21 cellular contexts compared by ENCODE assay signal in the genomic region with DNA sequence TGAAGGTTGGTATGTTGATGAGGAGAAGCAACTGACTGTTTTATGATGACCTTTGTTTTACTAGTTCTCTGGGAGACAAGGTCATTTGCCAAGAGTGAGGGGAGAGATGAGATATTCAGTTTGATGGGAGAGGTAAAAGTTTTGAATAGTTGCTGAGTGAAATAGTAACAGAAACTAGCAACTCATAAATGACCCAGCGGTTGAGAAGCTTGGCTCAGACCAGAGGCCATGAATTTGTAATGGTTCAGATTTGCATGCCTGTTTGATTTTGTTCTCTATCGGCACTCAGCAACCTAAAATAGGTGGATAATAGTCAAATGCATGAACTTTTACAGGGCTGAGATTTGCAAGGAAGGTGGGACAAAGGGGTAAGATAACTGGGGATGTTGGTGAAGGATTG. TPM values are rescaled to one million over a fixed set of nuclear protein-coding genes. Genes with fewer than 3 reads are reported as not detected.
A peak's percentile ranks its signal among the peaks of the same experiment; 100 is the strongest.
DNase-seq lines count a peak whose midpoint lies in the region; ATAC-seq, FAIRE-seq and TF ChIP-seq lines count a peak whose summit lies in the region.
"Had no signal": no experiment of that assay in that cellular context is flagged by ENCODE, and none has a peak within 500 bp of the region (broad histone marks: within the 10 kb centered on the region; RNA-seq: fewer than 3 reads in every experiment).

No MANE protein-coding gene starts in this region.

- H3K27me3 ChIP-seq in GM12878 (replicated peaks in 1 of 2; ENCODE audit: control insufficient read depth in 2 of 2, insufficient read depth in 2 of 2, low read length in 1 of 2) (no peaks in the 10 kb centered on the region), trophoblast cell (ENCODE audit: insufficient read depth, low read length) (no peaks in the 10 kb centered on the region)
- H3K27me3 ChIP-seq: BLaER1 had no signal

- RAD21 ChIA-PET in GM12878 (lab: Charles Lee; ENCODE audit: unreplicated experiment) = interaction anchor here (0.6 to 1.0 kb wide), 2 partner anchors 13 to 743 kb away, joined by 4 to 5 read pairs; partner anchors contain the start of gene PPCS

- no peak overlapping the region for H4K8ac ChIP-seq in trophoblast cell (ENCODE audit: low read depth, low read length)

- in situ Hi-C loops in GM13977 (cut with MboI; ENCODE audit: low pct_unique_long_range_greater_than_20kb, low sequenced_read_pairs, unreplicated experiment) = no loop called here
- in situ Hi-C loops in GM12878 (cut with MboI) = no loop called here

- no peaks in the 10 kb centered on the region for H3K79me1 ChIP-seq in trophoblast cell (ENCODE audit: low read length)

- H4K91ac ChIP-seq in trophoblast cell (ENCODE audit: low read depth, low read length) = no peak overlapping the region

- TF ChIP-seq POLR2A in GM12878 (IDR thresholded peaks at IDR 0.05; ENCODE audit: low read depth, low read length) = no peak
- no peak for TF ChIP-seq POLR2A in lower leg skin (IDR thresholded peaks at IDR 0.05)

- H2BK12ac ChIP-seq in trophoblast cell (ENCODE audit: low read length) = no peak overlapping the region

- SMC1A ChIA-PET in GM12878 (lab: Charles Lee; ENCODE audit: uncharacterized antibody, unreplicated experiment) = no interaction called here

- TF ChIP-seq RAD21 in GM12878 (IDR thresholded peaks at IDR 0.05; ENCODE audit: insufficient read depth, low read depth, low read length) = no peak

- H3K4me2 ChIP-seq in GM12878 (ENCODE audit: control insufficient read depth, insufficient read depth) (peak overlapping the region; percentile 28), trophoblast cell (ENCODE audit: low read length) (no peak overlapping the region)
- H3K4me2 ChIP-seq: BLaER1, GM23338 had no signal

- H2AFZ ChIP-seq in GM12878 (ENCODE audit: control insufficient read depth, low read depth, low read length) (no peak overlapping the region), trophoblast cell (ENCODE audit: insufficient read depth, low read length, poor library complexity) (no peak overlapping the region)
- H2AFZ ChIP-seq: GM23338 had no signal

- DNase-seq in GM10266 (ENCODE audit: extremely low spot score) = peak; percentile 29
- peak; percentile 39 for DNase-seq in GM13977 (ENCODE audit: low spot score)
- DNase-seq in GM20000 (ENCODE audit: low spot score) = peak; percentile 32
- no peak for DNase-seq in GM12878 (ENCODE audit: low read depth, low spot score)
- no peak for DNase-seq in lower leg skin (ENCODE audit: low spot score in 2 of 2)
- no peak for DNase-seq in trophoblast cell
- no peak for DNase-seq in activated CD4-positive, alpha-beta T cell treated with anti-CD3 and anti-CD28 coated beads, Interleukin-2, amount 50 U/mL, for 48 hours
- DNase-seq: 8988T; AML-193; Caco-2; CD8-positive, alpha-beta memory T cell; DND-41; GDM1; H7; IMR-90; Kasumi-1; KBM-7 had no signal

- TF ChIP-seq CTCF in GM10266 (IDR thresholded peaks at IDR 0.05; ENCODE audit: control insufficient read depth, insufficient read depth, low read depth, missing control alignments) (no peak), GM13977 (IDR thresholded peaks at IDR 0.05; ENCODE audit: extremely low read depth, insufficient read depth, missing control alignments) (no peak), GM20000 (IDR thresholded peaks at IDR 0.05; ENCODE audit: extremely low read depth, missing control alignments) (no peak), GM12878 (IDR thresholded peaks at IDR 0.05 in 2 of 3, conservative IDR thresholded peaks at IDR 0.05 in 1 of 3; ENCODE audit: control insufficient read depth in 2 of 3, extremely low read depth in 1 of 3, insufficient read depth in 1 of 3, low read depth in 3 of 3, low read length in 3 of 3) (no peak), lower leg skin (IDR thresholded peaks at IDR 0.05) (no peak)

- H3K23ac ChIP-seq in trophoblast cell (ENCODE audit: low read length) = no peak overlapping the region

- no TSS peak for BruUV-seq in GM12878 (replicated peaks; lab: Mats Ljungman, UMichigan)

- WGBS in GM12878 (ENCODE audit: insufficient coverage, insufficient replicate concordance, low lambda C conversion rate, missing lambda C conversion rate) = 2% methylated on average over 2 of the region's 2 CpGs
- WGBS in lower leg skin, 2 donors = 94 to 98% methylated on average over 2 of the region's 2 CpGs
- WGBS in trophoblast cell (ENCODE audit: extremely low coverage, insufficient coverage, insufficient read length) = no CpG with 5 or more reads among the region's 2 CpGs

- H3K18ac ChIP-seq in trophoblast cell (ENCODE audit: low read length) = no peak overlapping the region

- no peak overlapping the region for H3K14ac ChIP-seq in trophoblast cell (ENCODE audit: low read length)

- H3K9ac ChIP-seq in GM12878 (ENCODE audit: control insufficient read depth, insufficient read depth, low read length) (no peak overlapping the region), trophoblast cell (ENCODE audit: low read length) (no peak overlapping the region)
- H3K9ac ChIP-seq: BLaER1 had no signal

- no peaks in the 10 kb centered on the region for H3K79me2 ChIP-seq in GM12878 (ENCODE audit: control insufficient read depth, insufficient read depth, low read length)
- no peaks in the 10 kb centered on the region for H3K79me2 ChIP-seq in trophoblast cell (ENCODE audit: control insufficient read depth, insufficient read depth, low read length, poor library complexity)

- H3K9me3 ChIP-seq in GM12878 (replicated peaks; ENCODE audit: control insufficient read depth, insufficient read depth, low read length) (no peaks in the 10 kb centered on the region), trophoblast cell (ENCODE audit: insufficient read depth, low read depth, low read length) (no peaks in the 10 kb centered on the region)
- H3K9me3 ChIP-seq: BLaER1, Caco-2 had no signal

- H4K20me1 ChIP-seq in GM12878 (ENCODE audit: control insufficient read depth, insufficient read depth) = no peaks in the 10 kb centered on the region
- H4K20me1 ChIP-seq: BLaER1 had no signal

- no peaks in the 10 kb centered on the region for H3K36me3 ChIP-seq in GM12878 (ENCODE audit: control insufficient read depth in 2 of 2, insufficient read depth in 2 of 2, low read length in 1 of 2)
- no peaks in the 10 kb centered on the region for H3K36me3 ChIP-seq in trophoblast cell (ENCODE audit: control insufficient read depth in 1 of 2, insufficient read depth in 2 of 2, low read length in 2 of 2)
- H3K36me3 ChIP-seq: BLaER1 had no signal

- no peak overlapping the region for H2AK5ac ChIP-seq in trophoblast cell (ENCODE audit: low read length)

- H2BK5ac ChIP-seq in trophoblast cell (ENCODE audit: low read depth, low read length, poor library complexity) = no peak overlapping the region

- CTCF ChIA-PET in GM12878 (lab: Yijun Ruan, JAX) = no interaction called here

- ATAC-seq in GM12878 (peak; percentile 73), HG02623 (IDR thresholded peaks at IDR 0.05; ENCODE audit: unreplicated experiment) (no peak)
- ATAC-seq: GM23338 had no signal

- TF ChIP-seq EP300 in GM12878 (IDR thresholded peaks at IDR 0.05; ENCODE audit: borderline replicate concordance in 1 of 2, control insufficient read depth in 1 of 2, low read depth in 2 of 2, low read length in 2 of 2) = no peak

- H2BK120ac ChIP-seq in trophoblast cell (ENCODE audit: insufficient read depth, low read length, poor library complexity) = no peak overlapping the region

- H3K4ac ChIP-seq in trophoblast cell (ENCODE audit: low read depth, low read length) = no peak overlapping the region

- H3K4me1 ChIP-seq in GM12878 (ENCODE audit: control insufficient read depth, insufficient read depth, low read length) (no peaks in the 10 kb centered on the region), trophoblast cell (ENCODE audit: control insufficient read depth in 1 of 2, insufficient read depth in 2 of 2, low read length in 2 of 2) (no peaks in the 10 kb centered on the region)
- H3K4me1 ChIP-seq: BLaER1 had no signal

- H3K4me3 ChIP-seq in GM12878 = peak overlapping the region; percentile 13; the same call in 1 of the 2 replicates
- no peak overlapping the region for H3K4me3 ChIP-seq in lower leg skin (ENCODE audit: low read depth, poor library complexity, severe bottlenecking)
- H3K4me3 ChIP-seq in trophoblast cell (ENCODE audit: low read depth, low read length) = no peak overlapping the region
- H3K4me3 ChIP-seq: BLaER1, GM23338 had no signal

- FAIRE-seq in GM12878 (lab: Jason Lieb, UNC) = peak; percentile 47
- FAIRE-seq: GM18507 had no signal

- H4K12ac ChIP-seq in trophoblast cell (ENCODE audit: low read depth, low read length) = no peak overlapping the region

- POLR2A ChIA-PET in GM12878 (lab: Charles Lee) = interaction anchor here (0.8 kb wide), 1 partner anchor 94 kb away, joined by 3 read pairs; no protein-coding TSS in a partner anchor

- intact Hi-C loops in GM12878 (cut with micrococcal nuclease; ENCODE audit: unreplicated experiment) = loop anchor here (10.0 kb wide), 1 partner anchor 295 kb away; no protein-coding TSS in a partner anchor
- intact Hi-C loops in lower leg skin (cut with DNase I; ENCODE audit: low total_unique reads) = no loop called here

- H3K27ac ChIP-seq in GM12878 (ENCODE audit: control insufficient read depth, insufficient read depth) (no peak overlapping the region), trophoblast cell (ENCODE audit: low read depth, low read length) (no peak overlapping the region)
- H3K27ac ChIP-seq: BLaER1 had no signal

RNA-seq across cellular contexts. Expression of gene CCDC30, which starts 6.6 kb away (rescaled TPM):
- 8.2 and 10.0 TPM in 2 replicates for total RNA-seq in GM12878 (2013; cell fraction: nucleolus; rRNA removed)
- 0.60 and 0.96 TPM in 2 replicates for total RNA-seq in GM12878 (2014; rRNA removed)
- total RNA-seq in GM12878 (2014; rRNA removed; fragmentation: Illumina TruSeq; extraction: Trizol) = 1.0 and 1.1 TPM in 2 replicates
- total RNA-seq in GM12878 (2021) = 1.8 and 1.9 TPM in 2 replicates
- polyA plus RNA-seq in GM12878 (2011; ENCODE audit: low read depth) = 0.22 TPM
- 1.3 and 2.7 TPM in 2 replicates for polyA plus RNA-seq in GM12878 (2011; rRNA removed)
- polyA plus RNA-seq in GM12878 (2011; cell fraction: cytosol; rRNA removed) = 0.15 and 0.43 TPM in 2 replicates
- 1.8 and 1.9 TPM in 2 replicates for polyA plus RNA-seq in GM12878 (2011; cell fraction: nucleus; rRNA removed)
- 0.57 and 0.86 TPM in 2 replicates for polyA plus RNA-seq in GM12878 (2012)
- 0.46 and 0.84 TPM in 2 replicates for polyA plus RNA-seq in GM12878 (2014; fragmentation: Illumina TruSeq; extraction: Trizol)
- 1 to 10 TPM in 1 of 2 experiments, under 1 TPM in 1; 0.64 to 1.3 TPM for polyA plus RNA-seq in GM12878 (2014; fragmentation: Nextera tagmentation; extraction: Ambion mirVana)
- 0.47 and 0.79 TPM in 2 replicates for polyA plus RNA-seq in GM12878 (2014; rRNA removed)
- polyA plus RNA-seq in GM12878 (2016; fragmentation: Nextera tagmentation; extraction: Ambion mirVana) = 1 to 10 TPM in 1 of 2 experiments, under 1 TPM in 1; 0.88 to 1.5 TPM
- 1.5 and 2.0 TPM in 2 replicates for polyA minus RNA-seq in GM12878 (2011; rRNA and poly(A)+ RNA removed)
- not detected in 2 replicates for polyA minus RNA-seq in GM12878 (2011; cell fraction: cytosol; rRNA and poly(A)+ RNA removed)
- 5.1 and 6.8 TPM in 2 replicates for polyA minus RNA-seq in GM12878 (2011; cell fraction: nucleus; rRNA and poly(A)+ RNA removed)
- 1 to 10 TPM in 2 of 4 donors, under 1 TPM in 2; 0.38 to 2.2 (median 1.0) TPM for total RNA-seq in lower leg skin
- 1.1 and 1.6 TPM in 2 replicates for polyA plus RNA-seq in trophoblast cell (2013)

RNA-seq across cellular contexts. Expression of gene PPCS, which starts 13.4 kb away (rescaled TPM):
- 32.1 and 32.7 TPM in 2 replicates for total RNA-seq in GM12878 (2013; cell fraction: nucleolus; rRNA removed)
- total RNA-seq in GM12878 (2014; rRNA removed) (35.6 and 49.2 TPM in 2 replicates), GM12878 (2014; rRNA removed; fragmentation: Illumina TruSeq; extraction: Trizol) (44.7 and 46.6 TPM in 2 replicates), GM12878 (2021) (42.6 and 44.8 TPM in 2 replicates), lower leg skin (100 to 1,000 TPM in 2 of 4 donors, 10 to 100 TPM in 2; 68.5 to 115 (median 89.7) TPM)
- 25.2 TPM for polyA plus RNA-seq in GM12878 (2011; ENCODE audit: low read depth)
- polyA plus RNA-seq in GM12878 (2011; rRNA removed) (37.4 and 56.9 TPM in 2 replicates), GM12878 (2014; fragmentation: Illumina TruSeq; extraction: Trizol) (44.1 and 57.2 TPM in 2 replicates), GM12878 (2014; fragmentation: Nextera tagmentation; extraction: Ambion mirVana) (10 to 100 TPM; 57.1 to 63.2 TPM), GM12878 (2014; rRNA removed) (41.0 and 58.2 TPM in 2 replicates), GM12878 (2016; fragmentation: Nextera tagmentation; extraction: Ambion mirVana) (10 to 100 TPM; 74.4 to 79.4 TPM)
- polyA plus RNA-seq in GM12878 (2011; cell fraction: cytosol; rRNA removed) = 46.5 and 72.2 TPM in 2 replicates
- 34.2 and 44.9 TPM in 2 replicates for polyA plus RNA-seq in GM12878 (2011; cell fraction: nucleus; rRNA removed)
- 46.6 and 47.6 TPM in 2 replicates for polyA plus RNA-seq in GM12878 (2012)
- 10.9 and 19.0 TPM in 2 replicates for polyA minus RNA-seq in GM12878 (2011; rRNA and poly(A)+ RNA removed)
- 10.5 and 11.9 TPM in 2 replicates for polyA minus RNA-seq in GM12878 (2011; cell fraction: cytosol; rRNA and poly(A)+ RNA removed)
- polyA minus RNA-seq in GM12878 (2011; cell fraction: nucleus; rRNA and poly(A)+ RNA removed) = 24.3 and 31.7 TPM in 2 replicates
- 33.4 and 33.9 TPM in 2 replicates for polyA plus RNA-seq in trophoblast cell (2013)

RNA-seq across cellular contexts. Expression of gene ZMYND12, which starts 13.9 kb away (rescaled TPM):
- 1.4 and 3.6 TPM in 2 replicates for total RNA-seq in GM12878 (2013; cell fraction: nucleolus; rRNA removed)
- total RNA-seq in GM12878 (2014; rRNA removed) (0.34 and 1.1 TPM in 2 replicates), GM12878 (2014; rRNA removed; fragmentation: Illumina TruSeq; extraction: Trizol) (0.55 and 1.4 TPM in 2 replicates), GM12878 (2021) (0.24 and 0.36 TPM in 2 replicates), lower leg skin (1 to 10 TPM in 1 of 4 donors, under 1 TPM in 2, not detected in 1; 0.25 to 8.0 (median 0.42) TPM)
- 4.1 TPM for polyA plus RNA-seq in GM12878 (2011; ENCODE audit: low read depth)
- polyA plus RNA-seq in GM12878 (2011; rRNA removed) (0.62 and 0.79 TPM in 2 replicates), GM12878 (2014; fragmentation: Illumina TruSeq; extraction: Trizol) (0.86 and 0.87 TPM in 2 replicates), GM12878 (2014; fragmentation: Nextera tagmentation; extraction: Ambion mirVana) (under 1 TPM; 0.68 to 0.69 TPM), GM12878 (2014; rRNA removed) (0.47 and 0.83 TPM in 2 replicates), GM12878 (2016; fragmentation: Nextera tagmentation; extraction: Ambion mirVana) (under 1 TPM; 0.26 to 0.67 TPM)
- 0.58 and 0.59 TPM in 2 replicates for polyA plus RNA-seq in GM12878 (2011; cell fraction: cytosol; rRNA removed)
- polyA plus RNA-seq in GM12878 (2011; cell fraction: nucleus; rRNA removed) = 0.60 and 0.66 TPM in 2 replicates
- 1.3 and 1.9 TPM in 2 replicates for polyA plus RNA-seq in GM12878 (2012)
- 1.0 and 2.4 TPM in 2 replicates for polyA minus RNA-seq in GM12878 (2011; rRNA and poly(A)+ RNA removed)
- polyA minus RNA-seq in GM12878 (2011; cell fraction: cytosol; rRNA and poly(A)+ RNA removed) = not detected in 2 replicates
- polyA minus RNA-seq in GM12878 (2011; cell fraction: nucleus; rRNA and poly(A)+ RNA removed) = 1.6 and 2.2 TPM in 2 replicates
- 0.10 and 0.11 TPM in 2 replicates for polyA plus RNA-seq in trophoblast cell (2013)
- polyA plus RNA-seq: CD8-positive, alpha-beta memory T cell had no signal

Comparison
In these comparisons a context has a peak if more than half of its experiments do, and no peak if none do; other contexts are left out.
1. DNase-seq: peak in GM10266 (single experiment), GM13977 (single experiment) and GM20000 (single experiment); none in GM12878 (single experiment), lower leg skin (0 of 2), trophoblast cell (0 of 2) and activated CD4-positive, alpha-beta T cell treated with anti-CD3 and anti-CD28 coated beads, Interleukin-2, amount 50 U/mL, for 48 hours (0 of 2).